20 cellular contexts compared by ENCODE assay signal in genomic region chr3:190172751-190173150, GRCh38.
"Had no signal": no experiment of that assay in that cellular context is flagged by ENCODE, and none has a peak within 500 bp of the region (broad histone marks: within the 10 kb centered on the region; RNA-seq: fewer than 3 reads in every experiment).

No MANE protein-coding gene starts in this region.

- H3K27ac ChIP-seq: coronary artery, esophagus squamous epithelium, heart left ventricle, lower lobe of right lung, ovary, right lobe of liver, spleen, suprapubic skin had no signal

- H3K27me3 ChIP-seq: esophagus squamous epithelium, heart left ventricle, ovary, right lobe of liver, spleen, suprapubic skin had no signal

- DNase-seq: activated CD4-positive, alpha-beta T cell treated with anti-CD3 and anti-CD28 coated beads, Interleukin-2, amount 10 ng/mL, durations not matched to agents 24 days and 14 days; activated CD4-positive, CD25-positive, alpha-beta regulatory T cell; activated CD8-positive, alpha-beta T cell treated with anti-CD3 and anti-CD28 coated beads, Interleukin-2, amount 10 ng/mL, durations not matched to agents 7 days and 5 days; activated gamma-delta T cell treated with Interleukin-2 at 50 U/mL for 16 hours; activated naive CD8-positive, alpha-beta T cell treated with anti-CD3 and anti-CD28 coated beads for 36 hours; amygdala; effector CD4-positive, alpha-beta T cell; esophagus squamous epithelium; heart left ventricle; immature natural killer cell; left colon; lower lobe of right lung; midbrain; ovary; right lobe of liver; spleen; trophoblast cell had no signal

- ATAC-seq: activated CD8-positive, alpha-beta T cell treated with anti-CD3 and anti-CD28 coated beads, Interleukin-2, amount 10 ng/mL, durations not matched to agents 7 days and 5 days; heart left ventricle; left colon; lower lobe of right lung; right lobe of liver had no signal

- H3K4me3 ChIP-seq: coronary artery, esophagus squamous epithelium, heart left ventricle, lower lobe of right lung, ovary, right lobe of liver, spleen, suprapubic skin had no signal

- H3K36me3 ChIP-seq: esophagus squamous epithelium, heart left ventricle, lower lobe of right lung, ovary, right lobe of liver, spleen, suprapubic skin had no signal

- FAIRE-seq: frontal cortex had no signal

- H3K4me1 ChIP-seq: lower lobe of right lung, right lobe of liver, suprapubic skin had no signal

- H3K9me3 ChIP-seq: esophagus squamous epithelium, heart left ventricle, lower lobe of right lung, ovary, right lobe of liver, spleen, suprapubic skin had no signal
